13 cellular contexts compared by ENCODE assay signal in the genomic region with DNA sequence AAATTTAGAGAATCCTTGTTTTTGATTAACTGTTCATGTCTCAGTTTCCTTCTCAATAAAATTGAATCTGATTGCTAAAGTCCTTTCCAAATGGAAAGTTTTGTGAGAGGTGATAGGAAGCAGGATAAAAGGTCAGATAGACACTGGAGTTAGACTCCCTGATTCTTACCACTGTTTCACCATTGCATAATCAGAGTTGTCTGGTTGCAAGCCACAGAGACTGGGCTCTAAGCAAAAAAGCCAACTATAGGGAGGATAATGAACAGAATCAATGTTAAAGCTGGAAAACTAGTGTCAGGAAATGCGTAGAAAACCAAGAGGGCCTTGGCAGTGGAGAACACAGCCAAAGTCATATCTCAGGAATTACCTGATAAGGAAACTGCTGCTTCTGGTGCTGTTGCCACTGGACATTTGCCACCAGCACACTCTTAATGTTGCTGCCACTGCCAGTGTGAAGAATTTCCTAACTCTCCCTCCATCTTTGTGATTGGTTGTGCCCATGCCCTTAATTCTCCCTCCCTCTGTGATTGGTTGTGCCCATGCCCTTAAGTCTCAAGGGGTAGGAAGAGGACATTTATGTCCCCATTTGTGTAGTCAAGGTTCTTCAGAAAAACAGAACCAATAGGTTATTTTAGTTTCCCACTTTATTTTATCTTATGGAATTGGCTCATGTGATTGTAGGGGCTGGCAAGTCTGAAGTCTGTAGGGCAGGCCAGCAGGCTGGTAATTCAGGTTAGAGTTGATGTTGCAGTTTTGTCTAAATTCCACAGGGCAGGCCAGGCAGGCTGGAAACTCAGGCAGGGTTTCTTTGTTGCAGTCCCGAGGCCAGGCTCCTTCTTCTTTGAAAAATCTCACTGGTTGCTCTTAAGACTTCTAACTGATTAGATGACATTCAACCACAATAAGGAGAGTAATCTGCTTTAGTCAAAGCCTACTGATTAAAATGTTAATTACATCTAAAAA.
DNase-seq lines count a peak whose midpoint lies in the region; TF ChIP-seq lines count a peak whose summit lies in the region.
"Had no signal": no experiment of that assay in that cellular context is flagged by ENCODE, and none has a peak within 500 bp of the region (broad histone marks: within the 10 kb centered on the region; RNA-seq: fewer than 3 reads in every experiment).

No MANE protein-coding gene starts in this region.

- H3K18ac ChIP-seq in mesendoderm (ENCODE audit: low read length), result no peak overlapping the region

- H3K27ac ChIP-seq in WERI-Rb-1 (no peak overlapping the region), mesendoderm (ENCODE audit: low read depth, low read length) (no peak overlapping the region), testis (no peak overlapping the region)
- H3K27ac ChIP-seq: 22Rv1 had no signal

- H3K56ac ChIP-seq in mesendoderm (ENCODE audit: low read length), result no peak overlapping the region

- TF ChIP-seq POLR2A in testis (IDR thresholded peaks at IDR 0.05), result no peak

- intact Hi-C loops in testis (cut with DNase I; ENCODE audit: low total_unique reads), result no loop called here

- H3K4ac ChIP-seq in mesendoderm (ENCODE audit: low read depth, low read length), result no peak overlapping the region

- H3K9me3 ChIP-seq in WERI-Rb-1 (ENCODE audit: severe bottlenecking), result no peaks in the 10 kb centered on the region
- H3K9me3 ChIP-seq in testis, result no peaks in the 10 kb centered on the region

- no peaks in the 10 kb centered on the region for H3K36me3 ChIP-seq in WERI-Rb-1
- no peaks in the 10 kb centered on the region for H3K36me3 ChIP-seq in mesendoderm (ENCODE audit: control insufficient read depth, insufficient read depth, low read length)
- no peaks in the 10 kb centered on the region for H3K36me3 ChIP-seq in testis (ENCODE audit: low read depth, missing control alignments)

- no peak overlapping the region for H4K8ac ChIP-seq in mesendoderm (ENCODE audit: low read depth, low read length)

- no peak overlapping the region for H2BK5ac ChIP-seq in mesendoderm (ENCODE audit: low read length)

- no peaks in the 10 kb centered on the region for H3K27me3 ChIP-seq in WERI-Rb-1 (ENCODE audit: insufficient read depth, low read depth, severe bottlenecking)
- no peaks in the 10 kb centered on the region for H3K27me3 ChIP-seq in mesendoderm (ENCODE audit: insufficient read depth, low read length, poor library complexity)
- H3K27me3 ChIP-seq in testis, result no peaks in the 10 kb centered on the region

- no peak overlapping the region for H3K9ac ChIP-seq in mesendoderm (ENCODE audit: low read length)

- H3K79me2 ChIP-seq in mesendoderm (ENCODE audit: control insufficient read depth, insufficient read depth, low read length), result no peaks in the 10 kb centered on the region

- H3K4me2 ChIP-seq in mesendoderm (ENCODE audit: low read length), result no peak overlapping the region

- H3K79me1 ChIP-seq in mesendoderm (ENCODE audit: low read length), result no peaks in the 10 kb centered on the region

- no peak overlapping the region for H4K5ac ChIP-seq in mesendoderm (ENCODE audit: low read length)

- no peak overlapping the region for H2BK120ac ChIP-seq in mesendoderm (ENCODE audit: low read depth, low read length)

- no CpG with 5 or more reads among the region's 2 CpGs for WGBS in mesendoderm (ENCODE audit: extremely low coverage, insufficient coverage, low lambda C conversion rate)
- WGBS in testis, 2 donors, result 69 to 72% methylated on average over 2 of the region's 2 CpGs

- H2BK15ac ChIP-seq in mesendoderm (replicated peaks; ENCODE audit: low read depth), result no peak overlapping the region

- no peak overlapping the region for H2AK5ac ChIP-seq in mesendoderm (ENCODE audit: low read length)

- H3K4me1 ChIP-seq in mesendoderm (ENCODE audit: control insufficient read depth, low read depth, low read length), result no peaks in the 10 kb centered on the region
- H3K4me1 ChIP-seq in testis, result no peaks in the 10 kb centered on the region

- H3K4me3 ChIP-seq in WERI-Rb-1 (ENCODE audit: low read depth, low read length) (no peak overlapping the region), mesendoderm (ENCODE audit: low read length) (no peak overlapping the region), testis (no peak overlapping the region)

- TF ChIP-seq CTCF in WERI-Rb-1 (IDR thresholded peaks at IDR 0.05; ENCODE audit: low read depth, low read length) (no peak), testis (IDR thresholded peaks at IDR 0.05) (no peak)

- DNase-seq in NCI-H82 (lab: John Stamatoyannopoulos, UW) (peak; percentile 13), NCI-H82 treated with DMSO at 0.1 percent for 48 hours (lab: John Stamatoyannopoulos, UW; ENCODE audit: unreplicated experiment) (no peak), WERI-Rb-1 (peak; percentile 12), mesendoderm (peak; percentile 3), testis (peak; percentile 22), T1000 (lab: John Stamatoyannopoulos, UW) (no peak), medulla oblongata (ENCODE audit: extremely low spot score) (no peak), NCI-H2227 treated with DMSO at 0.1 percent for 48 hours (lab: John Stamatoyannopoulos, UW) (no peak)
- DNase-seq: CD8-positive, alpha-beta T cell; COR-L47; DND-41; GF-D8 had no signal

- H3K23ac ChIP-seq in mesendoderm (ENCODE audit: low read length), result no peak overlapping the region

Comparison
In these comparisons a context has a peak if more than half of its experiments do, and no peak if none do; other contexts are left out.
1. DNase-seq: peak in NCI-H82 (single experiment), WERI-Rb-1 (single experiment), mesendoderm (single experiment) and testis (single experiment); none in NCI-H82 treated with DMSO at 0.1 percent for 48 hours (single experiment), T1000 (single experiment), medulla oblongata (single experiment) and NCI-H2227 treated with DMSO at 0.1 percent for 48 hours (single experiment).